In the genomic region with DNA sequence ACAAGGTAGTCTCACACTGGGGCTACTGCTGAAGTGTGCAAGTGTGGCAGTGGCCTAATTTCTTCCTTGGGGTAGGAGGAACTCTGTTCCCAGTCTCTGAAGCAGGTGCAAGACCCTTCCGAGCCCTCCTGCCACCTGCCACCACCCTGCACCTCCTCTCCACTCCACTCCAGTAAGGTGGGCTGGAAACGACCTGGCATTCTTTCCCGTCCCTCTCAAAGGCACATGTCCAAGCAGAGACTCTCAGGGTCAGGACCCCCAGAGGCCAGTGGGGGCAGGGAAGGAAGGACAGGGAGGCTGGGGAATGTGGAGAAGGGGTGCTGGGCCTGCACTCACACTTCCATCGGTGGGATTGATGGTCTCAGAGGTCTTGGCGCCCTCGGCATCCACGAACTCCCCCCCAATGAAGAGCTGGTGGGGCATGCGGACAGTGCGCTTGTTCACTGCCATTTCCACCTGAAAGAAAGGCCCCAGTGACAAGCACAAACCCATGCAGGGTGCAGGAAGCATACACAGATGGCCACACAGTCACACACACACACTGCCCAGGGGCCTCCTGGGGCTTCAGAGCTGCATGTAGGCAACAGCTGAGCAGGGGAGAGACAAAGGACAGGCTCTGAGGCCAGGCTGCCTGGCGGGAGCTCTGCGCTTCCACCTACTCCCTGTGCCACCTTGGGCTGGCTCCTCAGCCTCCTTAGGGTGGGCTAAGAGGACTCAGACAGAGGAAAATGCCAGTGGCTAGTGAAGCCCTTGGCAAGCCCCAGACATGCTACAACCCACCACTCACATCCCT, we compare ENCODE assay signal across 22 cellular contexts. TPM values are rescaled to one million over a fixed set of nuclear protein-coding genes. Genes with fewer than 3 reads are reported as not detected.
DNase-seq lines count a peak whose midpoint lies in the region; ATAC-seq and TF ChIP-seq lines count a peak whose summit lies in the region.
"Had no signal": no experiment of that assay in that cellular context is flagged by ENCODE, and none has a peak within 500 bp of the region (broad histone marks: within the 10 kb centered on the region; RNA-seq: fewer than 3 reads in every experiment).

No MANE protein-coding gene starts in this region.

- H3K4me3 Mint-ChIP-seq in stimulated activated memory B cell treated with anti-CD40 and anti-IgM and Interleukin-4, amounts not matched to agents 10 μg/mL and 1 μg/mL and 100 μg/mL, for 72 hours, result no peak overlapping the region
- H3K4me3 Mint-ChIP-seq: activated naive CD4-positive, alpha-beta T cell treated with anti-CD3 and anti-CD28 coated beads, Interleukin-2, amount 50 U/mL, for 24 hours; B cell; GM23338; memory B cell; nephron had no signal

- no peak for TF ChIP-seq EP300 in suprapubic skin (IDR thresholded peaks at IDR 0.05)

- H3K27ac Mint-ChIP-seq in stimulated activated memory B cell treated with anti-CD40 and anti-IgM and Interleukin-4, amounts not matched to agents 10 μg/mL and 1 μg/mL and 100 μg/mL, for 72 hours, result no peak overlapping the region
- H3K27ac Mint-ChIP-seq: activated naive CD4-positive, alpha-beta T cell treated with anti-CD3 and anti-CD28 coated beads, Interleukin-2, amount 50 U/mL, for 24 hours; B cell; GM23338; memory B cell; nephron had no signal

- ATAC-seq in lower lobe of right lung, result no peak
- ATAC-seq in GM21737 (IDR thresholded peaks at IDR 0.05; ENCODE audit: unreplicated experiment), result no peak
- ATAC-seq in stimulated activated memory B cell treated with anti-CD40 and anti-IgM and Interleukin-4, amounts not matched to agents 10 μg/mL and 1 μg/mL and 100 μg/mL, for 72 hours, result no peak
- ATAC-seq: esophagus mucosa, GM12878, GM23338 had no signal

- H3K4me3 ChIP-seq in lower lobe of right lung (no peak overlapping the region), suprapubic skin (no peak overlapping the region)
- H3K4me3 ChIP-seq: dorsolateral prefrontal cortex, GM12878, GM23338 had no signal

- H3K27ac ChIP-seq in lower lobe of right lung (no peak overlapping the region), suprapubic skin (no peak overlapping the region)
- H3K27ac ChIP-seq: brain microvascular endothelial cell, dorsolateral prefrontal cortex had no signal

- no peak for TF ChIP-seq CTCF in lower lobe of right lung (IDR thresholded peaks at IDR 0.05)
- TF ChIP-seq CTCF in suprapubic skin (IDR thresholded peaks at IDR 0.05), result no peak

- DNase-seq in NCI-H69 (lab: John Stamatoyannopoulos, UW), result peak; percentile 2
- peak; percentile 38 for DNase-seq in activated CD8-positive, alpha-beta memory T cell treated with anti-CD3 and anti-CD28 coated beads, Interleukin-2, amount 50 U/mL, for 48 hours
- DNase-seq in lower lobe of right lung, result peak; percentile 10
- peak; percentile 48 to 67 for DNase-seq in suprapubic skin (ENCODE audit: low spot score in 2 of 2)
- no peak for DNase-seq in NCI-H2171 (lab: John Stamatoyannopoulos, UW)
- DNase-seq: activated CD4-positive, CD25-positive, alpha-beta regulatory T cell; brain microvascular endothelial cell; NCI-H2029 treated with DMSO at 0.1 percent for 48 hours; NCI-H524; substantia nigra had no signal

- H3K36me3 ChIP-seq in lower lobe of right lung (no peaks in the 10 kb centered on the region), suprapubic skin (no peaks in the 10 kb centered on the region)
- H3K36me3 ChIP-seq: brain microvascular endothelial cell had no signal

- H3K4me1 Mint-ChIP-seq in stimulated activated memory B cell treated with anti-CD40 and anti-IgM and Interleukin-4, amounts not matched to agents 10 μg/mL and 1 μg/mL and 100 μg/mL, for 72 hours, result peaks cover 6% of the 10 kb centered on the region
- H3K4me1 Mint-ChIP-seq: activated naive CD4-positive, alpha-beta T cell treated with anti-CD3 and anti-CD28 coated beads, Interleukin-2, amount 50 U/mL, for 24 hours; B cell; memory B cell had no signal

- no peaks in the 10 kb centered on the region for H3K36me3 Mint-ChIP-seq in stimulated activated memory B cell treated with anti-CD40 and anti-IgM and Interleukin-4, amounts not matched to agents 10 μg/mL and 1 μg/mL and 100 μg/mL, for 72 hours
- H3K36me3 Mint-ChIP-seq: activated naive CD4-positive, alpha-beta T cell treated with anti-CD3 and anti-CD28 coated beads, Interleukin-2, amount 50 U/mL, for 24 hours; memory B cell had no signal

- H3K4me1 ChIP-seq in lower lobe of right lung, result peaks cover 5% of the 10 kb centered on the region
- peaks cover 3% of the 10 kb centered on the region for H3K4me1 ChIP-seq in suprapubic skin

- intact Hi-C loops in lower lobe of right lung (cut with DNase I), result no loop called here

- H3K9me3 ChIP-seq in lower lobe of right lung (no peaks in the 10 kb centered on the region), suprapubic skin (no peaks in the 10 kb centered on the region)

- H3K27me3 ChIP-seq in lower lobe of right lung (ENCODE audit: low read depth), result no peaks in the 10 kb centered on the region
- H3K27me3 ChIP-seq in suprapubic skin, result peaks cover 15% of the 10 kb centered on the region

- H3K27me3 Mint-ChIP-seq in stimulated activated memory B cell treated with anti-CD40 and anti-IgM and Interleukin-4, amounts not matched to agents 10 μg/mL and 1 μg/mL and 100 μg/mL, for 72 hours, result peaks cover 79% of the 10 kb centered on the region

- WGBS in suprapubic skin, result 87% methylated on average over 9 of the region's 11 CpGs

- TF ChIP-seq POLR2A in suprapubic skin (IDR thresholded peaks at IDR 0.05), result no peak

- H3K9me3 Mint-ChIP-seq in stimulated activated memory B cell treated with anti-CD40 and anti-IgM and Interleukin-4, amounts not matched to agents 10 μg/mL and 1 μg/mL and 100 μg/mL, for 72 hours, result no peaks in the 10 kb centered on the region
- H3K9me3 Mint-ChIP-seq: activated naive CD4-positive, alpha-beta T cell treated with anti-CD3 and anti-CD28 coated beads, Interleukin-2, amount 50 U/mL, for 24 hours; GM23338; memory B cell; nephron had no signal

RNA-seq across cellular contexts. Expression of gene ALDH1L1, which starts 43.8 kb away (rescaled TPM):
- total RNA-seq in lower lobe of right lung, result 2.8 TPM
- total RNA-seq in suprapubic skin, result 1 to 10 TPM; 5.1 to 8.5 (median 7.4) TPM
- total RNA-seq: B cell; glomerular endothelial cell; T-helper 2 cell treated with Interferon-gamma antibody and Interleukin-4, amounts not matched to agents 100 ng/mL and 5 ng/mL, for 36 hours had no signal

RNA-seq across cellular contexts. Expression of gene SLC41A3, which starts 52.7 kb away (rescaled TPM):
- total RNA-seq in lower lobe of right lung (36.2 TPM), suprapubic skin (10 to 100 TPM; 32.3 to 51.3 (median 44.0) TPM)
